Comparison of ENCODE assay signal across 11 cellular contexts in the genomic region with DNA sequence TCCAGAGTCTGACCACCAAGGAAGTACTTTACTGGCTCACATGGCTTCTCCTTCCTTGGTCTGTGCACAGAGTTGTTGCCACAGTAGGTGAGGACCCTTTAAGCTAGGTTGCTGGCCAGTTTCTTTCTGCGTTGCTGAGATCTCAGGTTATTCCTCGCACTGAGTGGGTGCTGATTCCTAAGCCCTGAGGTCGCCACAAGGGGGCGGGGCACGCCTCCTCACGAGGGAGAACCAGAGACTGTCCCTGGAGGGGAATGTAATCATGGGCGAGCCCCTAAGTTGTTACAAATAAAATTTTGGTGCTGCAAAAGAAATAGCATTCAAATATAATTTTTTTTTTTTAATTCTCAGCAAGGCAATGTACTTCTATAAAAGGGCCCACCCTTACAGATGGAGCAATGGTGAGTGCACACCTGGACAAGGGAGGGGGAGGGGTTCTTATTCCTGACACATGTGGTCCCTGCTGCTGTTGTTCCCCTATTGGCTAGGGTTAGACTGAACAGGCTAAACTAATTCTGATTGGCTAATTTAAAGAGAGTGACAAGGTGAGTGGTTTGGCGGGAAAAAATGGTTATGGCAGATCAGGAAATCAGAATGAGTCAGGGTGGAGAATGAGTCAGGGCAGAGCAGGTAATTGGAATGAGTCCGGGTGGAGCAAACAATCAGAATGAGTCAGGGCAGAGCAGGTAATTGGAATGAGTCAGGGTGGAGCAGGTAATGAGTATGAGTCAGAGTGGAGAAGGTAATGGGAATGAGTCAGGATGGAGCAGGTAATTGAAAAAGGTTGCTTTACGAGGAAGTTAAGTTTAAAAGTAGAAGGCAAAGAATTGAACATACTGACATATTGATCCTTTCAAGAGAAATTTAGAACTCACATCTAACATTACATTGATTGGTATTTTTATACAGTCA.
A peak's percentile ranks its signal among the peaks of the same experiment; 100 is the strongest.
DNase-seq lines count a peak whose midpoint lies in the region; ATAC-seq and TF ChIP-seq lines count a peak whose summit lies in the region.
"Had no signal": no experiment of that assay in that cellular context is flagged by ENCODE, and none has a peak within 500 bp of the region (broad histone marks: within the 10 kb centered on the region; RNA-seq: fewer than 3 reads in every experiment).

No MANE protein-coding gene starts in this region.

- no peaks in the 10 kb centered on the region for H3K9me3 ChIP-seq in psoas muscle
- no peaks in the 10 kb centered on the region for H3K9me3 ChIP-seq in MG63
- H3K9me3 ChIP-seq: Peyer's patch had no signal

- no peaks in the 10 kb centered on the region for H3K36me3 ChIP-seq in psoas muscle (ENCODE audit: insufficient read depth in 1 of 2, low read depth in 1 of 2)
- no peaks in the 10 kb centered on the region for H3K36me3 ChIP-seq in MG63
- H3K36me3 ChIP-seq: Peyer's patch had no signal

- peak; percentile 14 for DNase-seq in A172 (ENCODE audit: low spot score)
- DNase-seq in GM13976 (ENCODE audit: low spot score), result no peak
- DNase-seq in iPS DF 4.7 (ENCODE audit: extremely low read depth, low spot score), result peak; percentile 3
- DNase-seq in psoas muscle, result no peak
- DNase-seq in MG63, result no peak
- DNase-seq in NCI-H526 treated with DMSO at 0.1 percent for 48 hours (lab: John Stamatoyannopoulos, UW), result no peak
- DNase-seq in amygdala (lab: John Stamatoyannopoulos, UW), result no peak
- DNase-seq: DND-41; effector CD4-positive, alpha-beta T cell; Peyer's patch had no signal

- H3K27me3 ChIP-seq in psoas muscle (ENCODE audit: insufficient read depth in 3 of 3, low read length in 2 of 3) (peaks cover 0 to 12% (median 0%) of the 10 kb centered on the region in 3 donors), MG63 (no peaks in the 10 kb centered on the region)
- H3K27me3 ChIP-seq: Peyer's patch had no signal

- no peaks in the 10 kb centered on the region for H3K4me1 ChIP-seq in psoas muscle
- H3K4me1 ChIP-seq: Peyer's patch had no signal

- H3K36me3 Mint-ChIP-seq in T-helper 1 cell treated with Interleukin-12 subunit alpha and Interleukin-12 subunit beta and Interleukin-4 antibody, amounts not matched to agents 30 μg/mL and 1 μg/mL, for 36 hours (ENCODE audit: low read depth), result peaks cover 15% of the 10 kb centered on the region

- intact Hi-C loops in psoas muscle (cut with DNase I), result no loop called here

- no peaks in the 10 kb centered on the region for H3K27me3 Mint-ChIP-seq in T-helper 1 cell treated with Interleukin-12 subunit alpha and Interleukin-12 subunit beta and Interleukin-4 antibody, amounts not matched to agents 30 μg/mL and 1 μg/mL, for 36 hours (ENCODE audit: low read depth)

- in situ Hi-C loops in GM13976 (cut with MboI; ENCODE audit: low sequenced_read_pairs, unreplicated experiment), result no loop called here

- no peak overlapping the region for H3K4me3 Mint-ChIP-seq in T-helper 1 cell treated with Interleukin-12 subunit alpha and Interleukin-12 subunit beta and Interleukin-4 antibody, amounts not matched to agents 30 μg/mL and 1 μg/mL, for 36 hours

- no peak overlapping the region for H3K27ac ChIP-seq in psoas muscle

- H3K27ac Mint-ChIP-seq in T-helper 1 cell treated with Interleukin-12 subunit alpha and Interleukin-12 subunit beta and Interleukin-4 antibody, amounts not matched to agents 30 μg/mL and 1 μg/mL, for 36 hours, result peak overlapping the region; percentile 5

- 63 to 83% (median 80%) methylated on average over 10 of the region's 10 CpGs for WGBS in psoas muscle, 3 donors

- H3K4me1 Mint-ChIP-seq in T-helper 1 cell treated with Interleukin-12 subunit alpha and Interleukin-12 subunit beta and Interleukin-4 antibody, amounts not matched to agents 30 μg/mL and 1 μg/mL, for 36 hours (ENCODE audit: low read depth), result peaks cover 7% of the 10 kb centered on the region

- no peak overlapping the region for H3K4me3 ChIP-seq in psoas muscle
- no peak overlapping the region for H3K4me3 ChIP-seq in MG63
- H3K4me3 ChIP-seq: Peyer's patch had no signal

- H3K9me3 Mint-ChIP-seq in T-helper 1 cell treated with Interleukin-12 subunit alpha and Interleukin-12 subunit beta and Interleukin-4 antibody, amounts not matched to agents 30 μg/mL and 1 μg/mL, for 36 hours, result peaks cover 19% of the 10 kb centered on the region

- TF ChIP-seq CTCF in GM13976 (IDR thresholded peaks at IDR 0.05; ENCODE audit: borderline replicate concordance, control extremely low read depth, extremely low read depth, insufficient read depth, missing control alignments), result peak; percentile 20
- no peak for TF ChIP-seq CTCF in psoas muscle (IDR thresholded peaks at IDR 0.05)

- no peak for ATAC-seq in psoas muscle

Comparison
In these comparisons a context has a peak if more than half of its experiments do, and no peak if none do; other contexts are left out.
1. DNase-seq: peak in A172 (single experiment) and iPS DF 4.7 (single experiment); none in GM13976 (single experiment), psoas muscle (0 of 2), MG63 (single experiment), NCI-H526 treated with DMSO at 0.1 percent for 48 hours (single experiment) and amygdala (0 of 56).